In the genomic region with DNA sequence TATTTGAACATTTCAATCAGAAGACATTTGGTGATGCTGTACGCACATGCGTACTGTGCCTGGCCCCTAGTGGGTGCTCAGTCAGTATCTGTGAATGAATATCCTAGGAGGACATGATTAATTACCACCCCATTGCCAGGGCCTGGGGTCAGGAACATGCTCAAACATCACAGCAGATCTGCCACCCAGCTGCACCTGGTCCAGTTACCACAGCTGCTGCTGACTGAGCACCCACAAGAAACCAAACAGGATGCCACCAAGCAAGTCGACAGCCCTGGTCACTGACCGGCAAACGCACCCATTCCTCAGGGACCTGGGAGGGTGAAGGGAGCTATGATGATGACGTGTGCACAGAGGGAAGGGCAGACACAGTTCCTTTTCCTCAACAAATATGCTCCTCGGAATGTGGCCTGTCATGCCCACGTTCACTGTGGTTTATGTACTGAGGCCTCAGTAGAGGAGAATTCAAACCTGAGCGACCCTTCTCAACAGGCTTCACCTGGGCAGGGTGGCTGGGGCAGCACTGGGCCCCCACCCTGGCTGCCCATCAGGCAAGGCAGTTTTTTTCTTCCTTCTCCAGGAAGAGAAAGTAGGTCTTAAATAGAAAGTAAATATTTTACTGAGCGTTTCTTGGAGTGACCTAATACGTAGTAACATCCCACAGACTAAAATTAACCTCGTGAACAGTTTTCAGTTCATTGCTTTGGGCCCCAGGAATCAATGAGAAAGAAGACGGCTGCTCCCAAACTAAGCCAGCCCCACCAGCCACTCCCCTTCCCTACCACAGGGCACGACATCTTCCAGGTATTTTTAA, we compare ENCODE assay signal across 9 cellular contexts. TPM values are rescaled to one million over a fixed set of nuclear protein-coding genes. Genes with fewer than 3 reads are reported as not detected.
DNase-seq lines count a peak whose midpoint lies in the region; ATAC-seq, FAIRE-seq and TF ChIP-seq lines count a peak whose summit lies in the region.
"Had no signal": no experiment of that assay in that cellular context is flagged by ENCODE, and none has a peak within 500 bp of the region (broad histone marks: within the 10 kb centered on the region; RNA-seq: fewer than 3 reads in every experiment).

No MANE protein-coding gene starts in this region.

- no peaks in the 10 kb centered on the region for H3K36me3 ChIP-seq in GM23338 (ENCODE audit: insufficient read depth)
- H3K36me3 ChIP-seq in kidney (ENCODE audit: control insufficient read depth in 1 of 2, insufficient read depth in 2 of 2, low read length in 2 of 2) = no peaks in the 10 kb centered on the region

- FAIRE-seq in kidney (lab: Jason Lieb, UNC) = no peak

- TF ChIP-seq CTCF in GM23338 (conservative IDR thresholded peaks at IDR 0.05; ENCODE audit: low read depth in 2 of 2) (no peak), activated B cell treated with CpG ODN at 0.5 μM for 24 hours (IDR thresholded peaks at IDR 0.05) (no peak), kidney (IDR thresholded peaks at IDR 0.05; ENCODE audit: borderline replicate concordance, extremely low read depth, insufficient read depth) (no peak)

- peaks cover 100% of the 10 kb centered on the region for H3K79me2 ChIP-seq in GM23338 (replicated peaks; ENCODE audit: insufficient read depth)

- H3K9ac ChIP-seq in kidney (ENCODE audit: low read length in 2 of 2) = peak overlapping the region; percentile 64 to 76

- H3K9me3 Mint-ChIP-seq in GM23338 (no peaks in the 10 kb centered on the region; the same call in 2 of the 3 replicates), activated B cell treated with CpG ODN at 0.5 μM for 24 hours (no peaks in the 10 kb centered on the region)

- H3K27me3 Mint-ChIP-seq in GM23338 (ENCODE audit: insufficient read depth, low read depth, poor library complexity) = peaks cover 19% of the 10 kb centered on the region
- peaks cover 71% of the 10 kb centered on the region for H3K27me3 Mint-ChIP-seq in activated B cell treated with CpG ODN at 0.5 μM for 24 hours

- CTCF ChIA-PET in activated B cell treated with CpG ODN at 0.5 μM for 24 hours (lab: Charles Lee) = no interaction called here

- H3K4me2 ChIP-seq in GM23338 = 0 out of 2 replicates have a peak overlapping the region, but pooled peaks have one; percentile 43

- peak overlapping the region; percentile 98; the same call in 1 of the 2 replicates for H3K27ac ChIP-seq in GM23338 (ENCODE audit: low read depth)
- H3K27ac ChIP-seq in kidney (ENCODE audit: low read depth in 2 of 2, low read length in 2 of 2) = peak overlapping the region; percentile 84 to 92

- peaks cover 88% of the 10 kb centered on the region for H3K4me1 Mint-ChIP-seq in GM23338
- peaks cover 36% of the 10 kb centered on the region for H3K4me1 Mint-ChIP-seq in activated B cell treated with CpG ODN at 0.5 μM for 24 hours

- in situ Hi-C loops in KBM-7 (cut with MboI; ENCODE audit: low pct_unique_long_range_greater_than_20kb, low sequenced_read_pairs) = no loop called here

- intact Hi-C loops in activated B cell treated with CpG ODN at 0.5 μM for 24 hours (cut with micrococcal nuclease) = no loop called here
- intact Hi-C loops in kidney (cut with DNase I) = no loop called here

- POLR2A ChIA-PET in activated B cell treated with CpG ODN at 0.5 μM for 24 hours (lab: Charles Lee) = no interaction called here

- ATAC-seq in GM23338 (no peak), activated B cell treated with CpG ODN at 0.5 μM for 24 hours (ENCODE audit: low read depth) (peak; percentile 51)

- H4K20me1 ChIP-seq in GM23338 (replicated peaks; ENCODE audit: insufficient read depth) = peaks cover 80% of the 10 kb centered on the region

- no peak overlapping the region for H2AFZ ChIP-seq in GM23338

- H3F3A ChIP-seq in GM23338 (replicated peaks; ENCODE audit: low read depth) = peaks cover 25% of the 10 kb centered on the region

- no peaks in the 10 kb centered on the region for H3K9me2 ChIP-seq in GM23338 (ENCODE audit: insufficient read depth)

- H3K36me3 Mint-ChIP-seq in GM23338 (ENCODE audit: low read depth) = peaks cover 80% of the 10 kb centered on the region
- no peaks in the 10 kb centered on the region for H3K36me3 Mint-ChIP-seq in activated B cell treated with CpG ODN at 0.5 μM for 24 hours (ENCODE audit: low read depth)
- H3K36me3 Mint-ChIP-seq: activated naive CD8-positive, alpha-beta T cell had no signal

- H3K4me3 Mint-ChIP-seq in GM23338 (0 out of 3 replicates have a peak overlapping the region, but pooled peaks have one; percentile 70), activated B cell treated with CpG ODN at 0.5 μM for 24 hours (no peak overlapping the region)
- H3K4me3 Mint-ChIP-seq: activated naive CD8-positive, alpha-beta T cell had no signal

- H3K4me1 ChIP-seq in GM23338 (ENCODE audit: insufficient read depth) (peaks cover 93% of the 10 kb centered on the region), kidney (ENCODE audit: control insufficient read depth in 1 of 2, insufficient read depth in 1 of 2, low read depth in 1 of 2, low read length in 2 of 2) (peaks cover 61 to 77% of the 10 kb centered on the region in 2 donors)

- H3K4me3 ChIP-seq in GM23338 (no peak overlapping the region), kidney (ENCODE audit: low read length in 2 of 2) (peak overlapping the region in 1 of 2 donors; percentile 22)

- DNase-seq in GM23338 (ENCODE audit: low spot score) (no peak), activated B cell treated with CpG ODN at 0.5 μM for 24 hours (no peak), kidney (no peak), stromal cell of bone marrow (ENCODE audit: low read depth) (peak; percentile 38), NCI-H1092 (lab: John Stamatoyannopoulos, UW) (no peak), 8988T (no peak), KBM-7 (no peak), NCI-H2227 treated with DMSO at 0.1 percent for 48 hours (lab: John Stamatoyannopoulos, UW) (no peak)

- H3K27me3 ChIP-seq in GM23338 (ENCODE audit: insufficient read depth) = no peaks in the 10 kb centered on the region

- no peaks in the 10 kb centered on the region for H3K9me3 ChIP-seq in kidney (ENCODE audit: control insufficient read depth in 1 of 2, low read length in 2 of 2)

- H3K27ac Mint-ChIP-seq in GM23338 = peak overlapping the region; percentile 96
- H3K27ac Mint-ChIP-seq in activated B cell treated with CpG ODN at 0.5 μM for 24 hours = no peak overlapping the region
- H3K27ac Mint-ChIP-seq: activated naive CD8-positive, alpha-beta T cell had no signal

TF ChIP-seq in GM23338, 12 proteins besides CTCF, POLR2A, EP300 and RAD21 (continues in another document):
- TF ChIP-seq, protein P1, sequence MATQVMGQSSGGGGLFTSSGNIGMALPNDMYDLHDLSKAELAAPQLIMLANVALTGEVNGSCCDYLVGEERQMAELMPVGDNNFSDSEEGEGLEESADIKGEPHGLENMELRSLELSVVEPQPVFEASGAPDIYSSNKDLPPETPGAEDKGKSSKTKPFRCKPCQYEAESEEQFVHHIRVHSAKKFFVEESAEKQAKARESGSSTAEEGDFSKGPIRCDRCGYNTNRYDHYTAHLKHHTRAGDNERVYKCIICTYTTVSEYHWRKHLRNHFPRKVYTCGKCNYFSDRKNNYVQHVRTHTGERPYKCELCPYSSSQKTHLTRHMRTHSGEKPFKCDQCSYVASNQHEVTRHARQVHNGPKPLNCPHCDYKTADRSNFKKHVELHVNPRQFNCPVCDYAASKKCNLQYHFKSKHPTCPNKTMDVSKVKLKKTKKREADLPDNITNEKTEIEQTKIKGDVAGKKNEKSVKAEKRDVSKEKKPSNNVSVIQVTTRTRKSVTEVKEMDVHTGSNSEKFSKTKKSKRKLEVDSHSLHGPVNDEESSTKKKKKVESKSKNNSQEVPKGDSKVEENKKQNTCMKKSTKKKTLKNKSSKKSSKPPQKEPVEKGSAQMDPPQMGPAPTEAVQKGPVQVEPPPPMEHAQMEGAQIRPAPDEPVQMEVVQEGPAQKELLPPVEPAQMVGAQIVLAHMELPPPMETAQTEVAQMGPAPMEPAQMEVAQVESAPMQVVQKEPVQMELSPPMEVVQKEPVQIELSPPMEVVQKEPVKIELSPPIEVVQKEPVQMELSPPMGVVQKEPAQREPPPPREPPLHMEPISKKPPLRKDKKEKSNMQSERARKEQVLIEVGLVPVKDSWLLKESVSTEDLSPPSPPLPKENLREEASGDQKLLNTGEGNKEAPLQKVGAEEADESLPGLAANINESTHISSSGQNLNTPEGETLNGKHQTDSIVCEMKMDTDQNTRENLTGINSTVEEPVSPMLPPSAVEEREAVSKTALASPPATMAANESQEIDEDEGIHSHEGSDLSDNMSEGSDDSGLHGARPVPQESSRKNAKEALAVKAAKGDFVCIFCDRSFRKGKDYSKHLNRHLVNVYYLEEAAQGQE (IDR thresholded peaks at IDR 0.05; ENCODE audit: unreplicated experiment) = no peak
- no peak for TF ChIP-seq EZH2 (IDR thresholded peaks at IDR 0.05; ENCODE audit: low read depth, unreplicated experiment)
- TF ChIP-seq ZNF331 (CRISPR knock-in tag; IDR thresholded peaks at IDR 0.05; ENCODE audit: low read depth) = no peak
- TF ChIP-seq STAT1 (IDR thresholded peaks at IDR 0.05; ENCODE audit: unreplicated experiment) = no peak
- no peak for TF ChIP-seq NANOG (IDR thresholded peaks at IDR 0.05; ENCODE audit: borderline replicate concordance)
- no peak for TF ChIP-seq JUNB (IDR thresholded peaks at IDR 0.05; ENCODE audit: unreplicated experiment)
- no peak for TF ChIP-seq EZH2phosphoT487 (IDR thresholded peaks at IDR 0.05; ENCODE audit: unreplicated experiment)
- TF ChIP-seq ZNF114 (CRISPR knock-in tag; IDR thresholded peaks at IDR 0.05) = no peak
- TF ChIP-seq CREB1 (CRISPR knock-in tag; IDR thresholded peaks at IDR 0.05; ENCODE audit: low read depth) = no peak

RNA-seq across cellular contexts. Expression of a gene that starts 13.4 kb away (rescaled TPM):
- total RNA-seq in GM23338 (2014; rRNA removed; shearing (Covaris generic)) = 233 and 265 TPM in 2 replicates
- polyA plus RNA-seq in GM23338 (2016; fragmentation: Nextera tagmentation; extraction: Ambion mirVana) (133 and 138 TPM in 2 replicates), kidney (ENCODE audit: insufficient read depth, low read depth, low replicate concordance) (33.1 TPM)
- total RNA-seq in activated B cell treated with CpG ODN at 0.5 μM for 24 hours (0.29 and 0.42 TPM in 2 replicates), kidney (111 TPM)

Comparison
In these comparisons a context has a peak if more than half of its experiments do, and no peak if none do; other contexts are left out.
1. RNA of a gene that starts 13.4 kb away (total RNA-seq): 233 to 265 TPM in GM23338 and 111 TPM in kidney (single experiment); 0.29 to 0.42 TPM in activated B cell treated with CpG ODN at 0.5 μM for 24 hours; every median in the first group is over 10 times any median in the second.